ENCODE assay signal across 28 cellular contexts in genomic region chr4:156547891-156548290, GRCh38.
A peak's percentile ranks its signal among the peaks of the same experiment; 100 is the strongest.
DNase-seq lines count a peak whose midpoint lies in the region; ATAC-seq, FAIRE-seq and TF ChIP-seq lines count a peak whose summit lies in the region.
"Had no signal": no experiment of that assay in that cellular context is flagged by ENCODE, and none has a peak within 500 bp of the region (broad histone marks: within the 10 kb centered on the region; RNA-seq: fewer than 3 reads in every experiment).

No MANE protein-coding gene starts in this region.

- H3K9me3 Mint-ChIP-seq in astrocyte (ENCODE audit: unreplicated experiment): peaks cover 6% of the 10 kb centered on the region

- H3K4me3 ChIP-seq in astrocyte (ENCODE audit: insufficient read depth, low read depth, low read length): no peak overlapping the region
- H3K4me3 ChIP-seq: adrenal gland, cardiac muscle cell, heart right ventricle, PC-9, right atrium auricular region, tibial nerve had no signal

- no peaks in the 10 kb centered on the region for H3K27me3 Mint-ChIP-seq in astrocyte (ENCODE audit: low read depth, unreplicated experiment)
- H3K27me3 Mint-ChIP-seq: activated CD4-positive, alpha-beta T cell treated with anti-CD3 and anti-CD28 coated beads for 36 hours; T-helper 17 cell had no signal

- TF ChIP-seq CTCF in astrocyte (IDR thresholded peaks at IDR 0.05; ENCODE audit: insufficient read depth, low read depth, low read length): no peak

- no peaks in the 10 kb centered on the region for H3K9me3 ChIP-seq in astrocyte (ENCODE audit: insufficient read depth, low read depth, low read length)
- H3K9me3 ChIP-seq: adrenal gland, right atrium auricular region, tibial nerve had no signal

- H3K27ac ChIP-seq in astrocyte (ENCODE audit: low read depth, low read length): peak overlapping the region; percentile 25
- H3K27ac ChIP-seq: cardiac muscle cell, heart right ventricle, KMS-11, parathyroid adenoma, PC-9, right atrium auricular region, tibial nerve had no signal

- no peaks in the 10 kb centered on the region for H3K36me3 ChIP-seq in astrocyte (ENCODE audit: insufficient read depth, low read length)
- H3K36me3 ChIP-seq: adrenal gland, cardiac muscle cell, heart right ventricle, right atrium auricular region, tibial nerve had no signal

- H3K9ac ChIP-seq in astrocyte (ENCODE audit: low read length): no peak overlapping the region
- H3K9ac ChIP-seq: KMS-11, parathyroid adenoma had no signal

- peaks cover 16% of the 10 kb centered on the region for H3K4me1 ChIP-seq in astrocyte (ENCODE audit: insufficient read depth, low read length)
- H3K4me1 ChIP-seq: parathyroid adenoma had no signal

- no peak for ATAC-seq in GM21529 (IDR thresholded peaks at IDR 0.05; ENCODE audit: unreplicated experiment)
- ATAC-seq: activated CD4-positive, alpha-beta T cell treated with anti-CD3 and anti-CD28 coated beads for 36 hours; activated T-cell treated with anti-CD3 and anti-CD28 coated beads, Interleukin-2, amount 50 U/mL, for 4 hours; heart right ventricle; left lobe of liver; stimulated activated naive CD8-positive, alpha-beta T cell treated with anti-CD3 and anti-CD28 coated beads, Interleukin-15, Interleukin-2, amounts not matched to agents 100 U/mL and 50 U/mL, for 24 hours; T-helper 17 cell had no signal

- FAIRE-seq in astrocyte (lab: Jason Lieb, UNC): peak; percentile 29

- no peak overlapping the region for H2AFZ ChIP-seq in astrocyte (ENCODE audit: low read depth, low read length)
- H2AFZ ChIP-seq: parathyroid adenoma, PC-9 had no signal

- H3K36me3 Mint-ChIP-seq in astrocyte (ENCODE audit: low read depth, unreplicated experiment): no peaks in the 10 kb centered on the region

- no peak overlapping the region for H3K4me3 Mint-ChIP-seq in astrocyte (ENCODE audit: unreplicated experiment)
- H3K4me3 Mint-ChIP-seq: activated CD4-positive, alpha-beta T cell treated with anti-CD3 and anti-CD28 coated beads for 36 hours; activated T-cell treated with anti-CD3 and anti-CD28 coated beads, Interleukin-2, amount 50 U/mL, for 4 hours; nephron progenitor cell; T-helper 17 cell had no signal

- no peaks in the 10 kb centered on the region for H3K27me3 ChIP-seq in astrocyte (ENCODE audit: insufficient read depth, low read length)
- H3K27me3 ChIP-seq: adrenal gland, cardiac muscle cell, heart right ventricle, right atrium auricular region, tibial nerve had no signal

- H3K79me2 ChIP-seq in astrocyte (ENCODE audit: insufficient read depth, low read length): no peaks in the 10 kb centered on the region
- H3K79me2 ChIP-seq: parathyroid adenoma had no signal

- peak overlapping the region; percentile 92 for H3K27ac Mint-ChIP-seq in astrocyte (ENCODE audit: unreplicated experiment)
- H3K27ac Mint-ChIP-seq: activated CD4-positive, alpha-beta T cell treated with anti-CD3 and anti-CD28 coated beads for 36 hours; T-helper 17 cell had no signal

- H4K20me1 ChIP-seq in astrocyte (ENCODE audit: insufficient read depth, low read length): no peaks in the 10 kb centered on the region

- H3K4me2 ChIP-seq in astrocyte (ENCODE audit: low read length): peak overlapping the region; percentile 49
- H3K4me2 ChIP-seq: KMS-11, PC-9 had no signal

- peaks cover 31% of the 10 kb centered on the region for H3K4me1 Mint-ChIP-seq in astrocyte (ENCODE audit: low read depth, unreplicated experiment)
- H3K4me1 Mint-ChIP-seq: activated CD4-positive, alpha-beta T cell treated with anti-CD3 and anti-CD28 coated beads for 36 hours; T-helper 17 cell had no signal

- DNase-seq in A172 (ENCODE audit: low spot score) (peak; percentile 19), M059J (ENCODE audit: low read depth) (peak; percentile 42), astrocyte (ENCODE audit: low read depth) (no peak), kidney tubule cell (ENCODE audit: low spot score) (peak; percentile 19), cortex of kidney (lab: John Stamatoyannopoulos, UW) (no peak), activated T-cell treated with anti-CD3 and anti-CD28 coated beads for 4 hours (no peak)
- DNase-seq in activated CD8-positive, alpha-beta memory T cell treated with anti-CD3 and anti-CD28 coated beads, Interleukin-2, amount 50 U/mL, for 48 hours: no peak
- DNase-seq: 8988T; activated CD4-positive, alpha-beta T cell treated with anti-CD3 and anti-CD28 coated beads for 36 hours; activated CD8-positive, alpha-beta memory T cell treated with anti-CD3 and anti-CD28 coated beads for 24 hours; activated naive CD4-positive, alpha-beta T cell; activated T-cell treated with anti-CD3 and anti-CD28 coated beads, Interleukin-2, amount 50 U/mL, for 4 hours; heart right ventricle; NCI-H1436 treated with DMSO at 0.1 percent for 48 hours; NCI-H524; nephron progenitor cell; PC-9; stimulated activated CD4-positive, alpha-beta T cell treated with anti-CD3 and anti-CD28 coated beads, Interleukin-12 subunit alpha, Interleukin-12 subunit beta, amount 100 ng/mL, for 4 hours; stimulated activated naive CD8-positive, alpha-beta T cell treated with anti-CD3 and anti-CD28 coated beads, Interleukin-15, Interleukin-2, amounts not matched to agents 100 U/mL and 50 U/mL, for 24 hours; T-helper 17 cell had no signal

Comparison
In these comparisons a context has a peak if more than half of its experiments do, and no peak if none do; other contexts are left out.
1. DNase-seq: peak in A172 (single experiment), M059J (single experiment) and kidney tubule cell (single experiment); none in astrocyte (single experiment), activated CD8-positive, alpha-beta memory T cell treated with anti-CD3 and anti-CD28 coated beads, Interleukin-2, amount 50 U/mL, for 48 hours (single experiment), cortex of kidney (single experiment) and activated T-cell treated with anti-CD3 and anti-CD28 coated beads for 4 hours (single experiment).